In the genomic region with DNA sequence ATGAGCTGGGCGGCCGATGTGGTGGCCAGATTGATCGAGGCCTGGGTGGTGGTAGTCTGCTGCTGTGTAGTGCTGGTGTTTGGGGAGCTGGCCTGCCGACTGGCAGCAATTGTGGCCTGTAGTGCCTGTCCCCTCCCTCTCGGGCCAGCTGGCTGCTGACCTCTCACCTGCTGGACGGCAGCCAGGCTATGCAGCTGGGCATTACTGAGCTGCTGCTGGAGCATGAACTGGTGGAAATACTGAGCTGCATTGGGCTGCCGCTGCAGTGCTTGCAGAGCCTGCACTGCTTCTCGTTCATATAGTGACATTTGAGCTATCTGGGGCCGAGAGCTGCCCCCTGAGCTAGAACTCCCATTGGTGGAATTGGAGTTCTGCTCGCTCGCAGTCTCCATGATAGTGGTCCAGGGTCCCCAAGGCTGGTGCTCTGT, we compare ENCODE assay signal across 10 cellular contexts. TPM values are rescaled to one million over a fixed set of nuclear protein-coding genes. Genes with fewer than 3 reads are reported as not detected.
DNase-seq lines count a peak whose midpoint lies in the region; ATAC-seq and TF ChIP-seq lines count a peak whose summit lies in the region.
"Not testable (repeated sequence)": the region's sequence is repeated elsewhere in the genome, so short reads cannot be mapped to it uniquely, and the experiment has no call there.
"Had no signal": no experiment of that assay in that cellular context is flagged by ENCODE, and none has a peak within 500 bp of the region (broad histone marks: within the 10 kb centered on the region; RNA-seq: fewer than 3 reads in every experiment).

No MANE protein-coding gene starts in this region.

- not testable (repeated sequence) for H3K27me3 Mint-ChIP-seq in GM23338 (ENCODE audit: insufficient read depth, low read depth, poor library complexity); endodermal cell (ENCODE audit: insufficient read depth); nephron (ENCODE audit: low read depth); progenitor cell of endocrine pancreas; type B pancreatic cell
- peaks cover 59% of the 10 kb centered on the region for H3K27me3 Mint-ChIP-seq in T-helper 17 cell

- H3K4me3 Mint-ChIP-seq in GM23338 = peak overlapping the region; percentile 37; the same call in 2 of the 3 replicates
- H3K4me3 Mint-ChIP-seq in T-helper 17 cell = peak overlapping the region; percentile 31
- H3K4me3 Mint-ChIP-seq in endodermal cell = peak overlapping the region; percentile 54
- peak overlapping the region in 2 of 3 experiments; percentile 41 to 51 for H3K4me3 Mint-ChIP-seq in nephron
- peak overlapping the region; percentile 60 for H3K4me3 Mint-ChIP-seq in progenitor cell of endocrine pancreas (ENCODE audit: low read depth)
- H3K4me3 Mint-ChIP-seq in type B pancreatic cell = peak overlapping the region; percentile 72

- H3K4me1 ChIP-seq in GM23338 (ENCODE audit: insufficient read depth); endodermal cell (ENCODE audit: control insufficient read depth, insufficient read depth, low read length); lower lobe of right lung: not testable (repeated sequence)

- H4K20me1 ChIP-seq in GM23338 (replicated peaks; ENCODE audit: insufficient read depth) = not testable (repeated sequence)

- peak overlapping the region; percentile 26; the same call in 1 of the 2 replicates for H3K4me2 ChIP-seq in GM23338

- H3K79me2 ChIP-seq in GM23338 (replicated peaks; ENCODE audit: insufficient read depth) = not testable (repeated sequence)

- not testable (repeated sequence) for H3F3A ChIP-seq in GM23338 (replicated peaks; ENCODE audit: low read depth)

- H3K9me2 ChIP-seq in GM23338 (ENCODE audit: insufficient read depth) = not testable (repeated sequence)

- H3K9me3 Mint-ChIP-seq in GM23338; endodermal cell; progenitor cell of endocrine pancreas (ENCODE audit: low read depth): not testable (repeated sequence)
- H3K9me3 Mint-ChIP-seq in nephron = peaks cover 12% of the 10 kb centered on the region
- peaks cover 19% of the 10 kb centered on the region for H3K9me3 Mint-ChIP-seq in type B pancreatic cell

- H3K4me3 ChIP-seq in GM23338 = 0 out of 2 replicates have a peak overlapping the region, but pooled peaks have one; percentile 38
- not testable (repeated sequence) for H3K4me3 ChIP-seq in endodermal cell (ENCODE audit: low read length); lower lobe of right lung
- peak overlapping the region; percentile 10 for H3K4me3 ChIP-seq in kidney epithelial cell (ENCODE audit: low read depth, low read length)

- not testable (repeated sequence) for H3K27me3 ChIP-seq in GM23338 (ENCODE audit: insufficient read depth); endodermal cell (ENCODE audit: control insufficient read depth, insufficient read depth, low read length, poor library complexity, severe bottlenecking); kidney epithelial cell (ENCODE audit: control insufficient read depth, insufficient read depth, low read length); lower lobe of right lung (ENCODE audit: low read depth)

- ATAC-seq in GM23338 (peak; percentile 83), lower lobe of right lung (peak; percentile 18 to 36)
- ATAC-seq in T-helper 17 cell = not testable (repeated sequence)

- H3K9me3 ChIP-seq in T-helper 17 cell (ENCODE audit: control insufficient read depth, low read length, poor library complexity, severe bottlenecking); endodermal cell (ENCODE audit: control insufficient read depth, low read length); lower lobe of right lung: not testable (repeated sequence)

- not testable (repeated sequence) for H3K36me3 ChIP-seq in GM23338 (ENCODE audit: insufficient read depth); endodermal cell (ENCODE audit: control insufficient read depth, insufficient read depth, low read length); kidney epithelial cell (ENCODE audit: control insufficient read depth, insufficient read depth, low read length); lower lobe of right lung

- intact Hi-C loops in lower lobe of right lung (cut with DNase I) = not testable (repeated sequence)

- 82 to 88% methylated on average over 5 to 9 of the region's 11 CpGs for WGBS in endodermal cell (ENCODE audit: insufficient coverage in 1 of 2, insufficient read length in 1 of 2), 2 experiments

- H3K36me3 Mint-ChIP-seq in GM23338 (ENCODE audit: low read depth); T-helper 17 cell (ENCODE audit: low read depth); endodermal cell (ENCODE audit: low read depth); nephron (ENCODE audit: low read depth); progenitor cell of endocrine pancreas (ENCODE audit: insufficient read depth); type B pancreatic cell: not testable (repeated sequence)

- TF ChIP-seq CTCF in GM23338 (conservative IDR thresholded peaks at IDR 0.05; ENCODE audit: low read depth in 2 of 2); endodermal cell (conservative IDR thresholded peaks at IDR 0.05); kidney epithelial cell (IDR thresholded peaks at IDR 0.05; ENCODE audit: insufficient read depth, low read length, poor library complexity, severe bottlenecking); lower lobe of right lung (IDR thresholded peaks at IDR 0.05); nephron (IDR thresholded peaks at IDR 0.05; ENCODE audit: unreplicated experiment in 3 of 3); progenitor cell of endocrine pancreas (IDR thresholded peaks at IDR 0.05; ENCODE audit: unreplicated experiment); type B pancreatic cell (conservative IDR thresholded peaks at IDR 0.05): not testable (repeated sequence)

- peak overlapping the region; percentile 96 for H2AFZ ChIP-seq in GM23338

- not testable (repeated sequence) for H3K27ac Mint-ChIP-seq in GM23338, T-helper 17 cell, endodermal cell, nephron, type B pancreatic cell
- H3K27ac Mint-ChIP-seq in progenitor cell of endocrine pancreas = peak overlapping the region; percentile 62

- not testable (repeated sequence) for H3K27ac ChIP-seq in GM23338 (ENCODE audit: low read depth); endodermal cell (ENCODE audit: low read depth, low read length); lower lobe of right lung

- not testable (repeated sequence) for H3K4me1 Mint-ChIP-seq in GM23338; T-helper 17 cell; endodermal cell; nephron; progenitor cell of endocrine pancreas (ENCODE audit: low read depth); type B pancreatic cell (ENCODE audit: unreplicated experiment)

- DNase-seq in GM23338 (ENCODE audit: low spot score) = peak; percentile 25
- DNase-seq in T-helper 17 cell; kidney epithelial cell (ENCODE audit: low read depth); lower lobe of right lung; progenitor cell of endocrine pancreas (ENCODE audit: low spot score, unreplicated experiment); type B pancreatic cell (ENCODE audit: extremely low spot score, unreplicated experiment): not testable (repeated sequence)
- DNase-seq in endodermal cell = peak; percentile 71

- H3K9ac ChIP-seq in endodermal cell (ENCODE audit: extremely low read depth, low read length, poor library complexity, severe bottlenecking) = not testable (repeated sequence)

RNA-seq across cellular contexts. Expression of gene OR6C76, which starts 11.6 kb away (rescaled TPM):
- total RNA-seq in GM23338 (2014; rRNA removed; shearing (Covaris generic)) = not detected in 2 replicates
- polyA plus RNA-seq in GM23338 (2016; fragmentation: Nextera tagmentation; extraction: Ambion mirVana) = not detected in 2 replicates
- not detected for total RNA-seq in T-helper 17 cell
- not detected for total RNA-seq in endodermal cell
- polyA plus RNA-seq in endodermal cell (2013, experiment 1 of 2) = not detected
- not detected for polyA plus RNA-seq in endodermal cell (2013, experiment 2 of 2)
- not detected in 2 replicates for total RNA-seq in kidney epithelial cell
- total RNA-seq in lower lobe of right lung = not detected
- total RNA-seq in progenitor cell of endocrine pancreas = not detected in 2 replicates
- total RNA-seq in type B pancreatic cell (ENCODE audit: low replicate concordance) = not detected in 2 replicates
- total RNA-seq: A673, GM23248 had no signal
- polyA plus RNA-seq: GM23248 had no signal

RNA-seq across cellular contexts. Expression of gene OR6C65, which starts 14.1 kb away (rescaled TPM):
- total RNA-seq in GM23338 (2014; rRNA removed; shearing (Covaris generic)) = not detected in 2 replicates
- not detected in 2 replicates for polyA plus RNA-seq in GM23338 (2016; fragmentation: Nextera tagmentation; extraction: Ambion mirVana)
- total RNA-seq in T-helper 17 cell (not detected), endodermal cell (not detected), kidney epithelial cell (not detected in 2 replicates), lower lobe of right lung (not detected), progenitor cell of endocrine pancreas (not detected in 2 replicates), type B pancreatic cell (ENCODE audit: low replicate concordance) (not detected in 2 replicates)
- not detected for polyA plus RNA-seq in endodermal cell (2013, experiment 1 of 2)
- not detected for polyA plus RNA-seq in endodermal cell (2013, experiment 2 of 2)
- total RNA-seq: A673, GM23248 had no signal
- polyA plus RNA-seq: GM23248 had no signal

RNA-seq across cellular contexts. Expression of gene OR6C2, which starts 29.5 kb away (rescaled TPM):
- not detected in 2 replicates for total RNA-seq in GM23338 (2014; rRNA removed; shearing (Covaris generic))
- polyA plus RNA-seq in GM23338 (2016; fragmentation: Nextera tagmentation; extraction: Ambion mirVana) = not detected in 2 replicates
- total RNA-seq in T-helper 17 cell (not detected), endodermal cell (not detected), kidney epithelial cell (not detected in 2 replicates), lower lobe of right lung (not detected), progenitor cell of endocrine pancreas (not detected in 2 replicates), type B pancreatic cell (ENCODE audit: low replicate concordance) (not detected in 2 replicates)
- polyA plus RNA-seq in endodermal cell (2013, experiment 1 of 2) = not detected
- not detected for polyA plus RNA-seq in endodermal cell (2013, experiment 2 of 2)
- total RNA-seq: A673, GM23248 had no signal
- polyA plus RNA-seq: GM23248 had no signal

RNA-seq across cellular contexts. Expression of gene OR6C75, which starts 51.6 kb away (rescaled TPM):
- total RNA-seq in GM23338 (2014; rRNA removed; shearing (Covaris generic)) = not detected in 2 replicates
- polyA plus RNA-seq in GM23338 (2016; fragmentation: Nextera tagmentation; extraction: Ambion mirVana) = not detected in 2 replicates
- not detected for total RNA-seq in T-helper 17 cell
- not detected for total RNA-seq in endodermal cell
- not detected for polyA plus RNA-seq in endodermal cell (2013, experiment 1 of 2)
- not detected for polyA plus RNA-seq in endodermal cell (2013, experiment 2 of 2)
- not detected in 2 replicates for total RNA-seq in kidney epithelial cell
- total RNA-seq in lower lobe of right lung = not detected
- not detected in 2 replicates for total RNA-seq in progenitor cell of endocrine pancreas
- total RNA-seq in type B pancreatic cell (ENCODE audit: low replicate concordance) = not detected in 2 replicates
- total RNA-seq: A673, GM23248 had no signal
- polyA plus RNA-seq: GM23248 had no signal

RNA-seq across cellular contexts. Expression of gene OR6C70, which starts 55.5 kb away (rescaled TPM):
- total RNA-seq in GM23338 (2014; rRNA removed; shearing (Covaris generic)) = not detected in 2 replicates
- polyA plus RNA-seq in GM23338 (2016; fragmentation: Nextera tagmentation; extraction: Ambion mirVana) = not detected in 2 replicates
- total RNA-seq in T-helper 17 cell (under 1 TPM in 1 of 2 donors, not detected in 1; 0.52 TPM), endodermal cell (not detected), kidney epithelial cell (not detected in 2 replicates), lower lobe of right lung (not detected), progenitor cell of endocrine pancreas (not detected in 2 replicates), type B pancreatic cell (ENCODE audit: low replicate concordance) (not detected in 2 replicates)
- polyA plus RNA-seq in endodermal cell (2013, experiment 1 of 2) = not detected
- polyA plus RNA-seq in endodermal cell (2013, experiment 2 of 2) = not detected
- total RNA-seq: A673, GM23248 had no signal
- polyA plus RNA-seq: GM23248 had no signal
